1 cellular context compared by ENCODE assay signal in the genomic region with DNA sequence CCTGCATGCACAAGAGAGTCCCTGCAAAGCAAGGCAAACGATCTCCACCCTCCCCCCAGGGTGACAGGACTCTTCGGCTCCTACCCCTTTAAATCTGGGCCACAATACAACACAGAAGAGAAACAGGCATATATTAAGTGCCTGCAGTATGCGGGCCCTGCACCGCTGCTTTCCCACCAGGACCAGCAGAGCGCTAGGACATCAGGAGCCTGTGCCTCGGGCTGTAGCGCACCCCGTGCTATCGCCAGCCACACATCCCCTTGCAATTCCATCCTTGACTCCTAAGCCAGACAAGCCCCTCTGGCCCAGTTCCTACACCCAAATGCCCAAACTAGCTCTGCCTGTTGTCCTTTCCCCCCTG.
TF ChIP-seq lines count a peak whose summit lies in the region.

No MANE protein-coding gene starts in this region.

TF ChIP-seq in A549, 52 proteins besides CTCF, POLR2A, EP300 and RAD21 (continued from another document):
- TF ChIP-seq RNF2 (IDR thresholded peaks at IDR 0.05; ENCODE audit: borderline replicate concordance, low read depth): no peak
- TF ChIP-seq, protein P1, sequence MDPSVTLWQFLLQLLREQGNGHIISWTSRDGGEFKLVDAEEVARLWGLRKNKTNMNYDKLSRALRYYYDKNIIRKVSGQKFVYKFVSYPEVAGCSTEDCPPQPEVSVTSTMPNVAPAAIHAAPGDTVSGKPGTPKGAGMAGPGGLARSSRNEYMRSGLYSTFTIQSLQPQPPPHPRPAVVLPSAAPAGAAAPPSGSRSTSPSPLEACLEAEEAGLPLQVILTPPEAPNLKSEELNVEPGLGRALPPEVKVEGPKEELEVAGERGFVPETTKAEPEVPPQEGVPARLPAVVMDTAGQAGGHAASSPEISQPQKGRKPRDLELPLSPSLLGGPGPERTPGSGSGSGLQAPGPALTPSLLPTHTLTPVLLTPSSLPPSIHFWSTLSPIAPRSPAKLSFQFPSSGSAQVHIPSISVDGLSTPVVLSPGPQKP (IDR thresholded peaks at IDR 0.05; ENCODE audit: low read depth, low read length): no peak
- no peak for TF ChIP-seq SMC3 (IDR thresholded peaks at IDR 0.05)
TF ChIP-seq in A549: peak in this region for 0.
